8 cellular contexts compared by ENCODE assay signal in the genomic region with DNA sequence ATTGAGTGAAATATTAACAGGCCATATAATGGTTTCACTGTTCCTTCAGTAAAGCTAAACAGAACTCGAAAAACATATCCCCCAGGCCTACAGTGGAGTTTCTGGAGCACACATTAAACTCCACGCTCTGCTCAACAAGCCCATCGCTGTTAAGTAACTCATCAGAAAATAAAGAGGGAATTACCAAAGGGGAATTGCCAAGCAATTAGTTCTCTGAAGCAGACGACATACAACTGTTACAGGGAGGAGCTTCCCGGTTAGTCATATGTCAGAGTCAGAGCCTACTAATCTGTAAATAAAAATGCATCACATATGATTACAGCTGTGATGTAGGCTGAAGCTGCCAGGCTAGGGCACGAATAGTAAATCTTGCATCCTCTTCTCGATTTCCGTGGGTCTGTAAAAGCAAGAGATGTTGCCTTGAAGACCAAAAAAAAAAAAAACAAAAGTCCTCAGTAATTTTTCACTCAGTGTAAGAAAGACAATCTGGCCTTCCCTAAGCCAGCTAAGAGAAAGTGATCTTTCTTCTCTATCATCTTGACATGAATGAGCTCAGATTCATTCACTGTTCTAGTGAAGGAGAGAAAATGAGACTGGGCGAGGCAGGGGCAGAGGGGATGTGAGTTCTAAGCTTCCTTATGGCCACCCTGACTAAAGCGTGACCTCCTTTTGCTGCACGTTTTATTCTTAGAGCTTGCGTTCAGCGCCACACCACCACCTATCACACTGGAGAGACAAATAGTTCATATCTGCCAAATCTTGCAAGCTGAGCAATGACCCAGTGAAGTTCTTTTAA. TPM values are rescaled to one million over a fixed set of nuclear protein-coding genes. Genes with fewer than 3 reads are reported as not detected.
DNase-seq lines count a peak whose midpoint lies in the region; ATAC-seq and TF ChIP-seq lines count a peak whose summit lies in the region.

No MANE protein-coding gene starts in this region.

- H3K79me2 ChIP-seq in hepatocyte, result peaks cover 90% of the 10 kb centered on the region

- H3K9me3 Mint-ChIP-seq in MCF 10A (ENCODE audit: unreplicated experiment), result no peaks in the 10 kb centered on the region
- H3K9me3 Mint-ChIP-seq in stimulated activated effector memory CD8-positive, alpha-beta T cell treated with anti-CD3 and anti-CD28 coated beads, Interleukin-12 subunit alpha, Interleukin-12 subunit beta, amount 100 ng/mL, for 72 hours, result no peaks in the 10 kb centered on the region

- H3K27ac Mint-ChIP-seq in MCF 10A (ENCODE audit: low read depth, unreplicated experiment), result peak overlapping the region; percentile 43
- H3K27ac Mint-ChIP-seq in stimulated activated effector memory CD8-positive, alpha-beta T cell treated with anti-CD3 and anti-CD28 coated beads, Interleukin-12 subunit alpha, Interleukin-12 subunit beta, amount 100 ng/mL, for 72 hours, result peak overlapping the region; percentile 12

- CTCF ChIA-PET in MCF 10A (lab: Yijun Ruan, JAX), result interaction anchor here (0.6 to 2.2 kb wide), 6 partner anchors 9 to 471 kb away, joined by 3 to 10 read pairs (median 4); no protein-coding TSS in a partner anchor

- no TSS peak for BruUV-seq in MCF 10A (replicated peaks; lab: Mats Ljungman, UMichigan)

- no peaks in the 10 kb centered on the region for H3K36me3 Mint-ChIP-seq in MCF 10A (ENCODE audit: insufficient read depth, unreplicated experiment)
- peaks cover 77% of the 10 kb centered on the region for H3K36me3 Mint-ChIP-seq in stimulated activated effector memory CD8-positive, alpha-beta T cell treated with anti-CD3 and anti-CD28 coated beads, Interleukin-12 subunit alpha, Interleukin-12 subunit beta, amount 100 ng/mL, for 72 hours

- peak overlapping the region; percentile 5 for H3K4me3 ChIP-seq in hepatocyte

- H3K27ac ChIP-seq in hepatocyte, result peak overlapping the region; percentile 88

- no peaks in the 10 kb centered on the region for H3K9me2 ChIP-seq in hepatocyte (replicated peaks; ENCODE audit: insufficient read depth)

- no peak for DNase-seq in activated CD4-positive, CD25-positive, alpha-beta regulatory T cell (lab: John Stamatoyannopoulos, UW)
- no peak for DNase-seq in MCF 10A (ENCODE audit: unreplicated experiment)
- DNase-seq in hepatocyte (ENCODE audit: low spot score), result peak; percentile 48
- no peak for DNase-seq in stimulated activated effector memory CD8-positive, alpha-beta T cell treated with anti-CD3 and anti-CD28 coated beads, Interleukin-12 subunit alpha, Interleukin-12 subunit beta, amount 100 ng/mL, for 72 hours (ENCODE audit: low spot score in 2 of 2)
- no peak for DNase-seq in posterior vena cava (ENCODE audit: low spot score)

- H3K4me1 Mint-ChIP-seq in MCF 10A (ENCODE audit: insufficient read depth, unreplicated experiment), result peaks cover 33% of the 10 kb centered on the region
- peaks cover 78% of the 10 kb centered on the region for H3K4me1 Mint-ChIP-seq in stimulated activated effector memory CD8-positive, alpha-beta T cell treated with anti-CD3 and anti-CD28 coated beads, Interleukin-12 subunit alpha, Interleukin-12 subunit beta, amount 100 ng/mL, for 72 hours

- peak; percentile 86 to 95 for ATAC-seq in activated CD4-positive, CD25-positive, alpha-beta regulatory T cell treated with anti-CD3 and anti-CD28 coated beads, Interleukin-2, amount 50 U/mL, for 24 hours
- ATAC-seq in stimulated activated effector memory CD8-positive, alpha-beta T cell treated with anti-CD3 and anti-CD28 coated beads, Interleukin-12 subunit alpha, Interleukin-12 subunit beta, amount 100 ng/mL, for 72 hours, result peak; percentile 95
- no peak for ATAC-seq in GM19324 (IDR thresholded peaks at IDR 0.05; ENCODE audit: low FRiP score, unreplicated experiment)
- no peak for ATAC-seq in HG03045 (IDR thresholded peaks at IDR 0.05; ENCODE audit: unreplicated experiment)

- H3K9me3 ChIP-seq in hepatocyte (ENCODE audit: low read depth), result no peaks in the 10 kb centered on the region

- TF ChIP-seq CTCF in MCF 10A (IDR thresholded peaks at IDR 0.05; ENCODE audit: unreplicated experiment) (no peak), hepatocyte (IDR thresholded peaks at IDR 0.05; ENCODE audit: poor library complexity) (peak; percentile 3)

- 53% methylated on average over 13 of the region's 13 CpGs for WGBS in hepatocyte (ENCODE audit: low lambda C conversion rate, missing lambda C conversion rate)

- POLR2A ChIA-PET in MCF 10A (lab: Yijun Ruan, JAX), result interaction anchor here (1.0 to 5.4 kb wide), 9 partner anchors 11 to 200 kb away, joined by 3 to 33 read pairs (median 7); partner anchors contain the start of gene ATXN1

- intact Hi-C loops in MCF 10A (cut with micrococcal nuclease) (no loop called here), posterior vena cava (cut with DNase I) (no loop called here)

- H3K27me3 ChIP-seq in hepatocyte, result no peaks in the 10 kb centered on the region

- no peaks in the 10 kb centered on the region for H3K27me3 Mint-ChIP-seq in MCF 10A (ENCODE audit: insufficient read depth, unreplicated experiment)

- H3K4me3 Mint-ChIP-seq in MCF 10A (ENCODE audit: unreplicated experiment), result no peak overlapping the region
- peak overlapping the region; percentile 48 for H3K4me3 Mint-ChIP-seq in stimulated activated effector memory CD8-positive, alpha-beta T cell treated with anti-CD3 and anti-CD28 coated beads, Interleukin-12 subunit alpha, Interleukin-12 subunit beta, amount 100 ng/mL, for 72 hours

- H3K4me1 ChIP-seq in hepatocyte (ENCODE audit: insufficient read depth), result peaks cover 43% of the 10 kb centered on the region

- peak overlapping the region; percentile 66 for H3K4me2 ChIP-seq in hepatocyte

- H4K20me1 ChIP-seq in hepatocyte (ENCODE audit: insufficient read depth, poor library complexity, severe bottlenecking), result peaks cover 3% of the 10 kb centered on the region

- H2AFZ ChIP-seq in hepatocyte, result no peak overlapping the region

- H3K36me3 ChIP-seq in hepatocyte (replicated peaks; ENCODE audit: insufficient read depth, low read depth), result no peaks in the 10 kb centered on the region

RNA-seq across cellular contexts. Expression of gene ATXN1, which starts 13.8 kb away (rescaled TPM):
- total RNA-seq in MCF 10A (2022), result 16.5 and 34.5 TPM in 2 replicates
- 28.7 and 32.6 TPM in 2 replicates for total RNA-seq in hepatocyte
- polyA plus RNA-seq in hepatocyte, result 14.7 and 16.3 TPM in 2 replicates
- 10 to 100 TPM; 63.1 to 72.2 TPM for total RNA-seq in posterior vena cava

Comparison
In these comparisons a context has a peak if more than half of its experiments do, and no peak if none do; other contexts are left out.
1. ATAC-seq: peak in activated CD4-positive, CD25-positive, alpha-beta regulatory T cell treated with anti-CD3 and anti-CD28 coated beads, Interleukin-2, amount 50 U/mL, for 24 hours (2 of 2) and stimulated activated effector memory CD8-positive, alpha-beta T cell treated with anti-CD3 and anti-CD28 coated beads, Interleukin-12 subunit alpha, Interleukin-12 subunit beta, amount 100 ng/mL, for 72 hours (single experiment); none in GM19324 (single experiment) and HG03045 (single experiment).